In genomic region chr11:25529572-25529971, GRCh38 we compare ENCODE assay signal across 38 cellular contexts.
"Had no signal": no experiment of that assay in that cellular context is flagged by ENCODE, and none has a peak within 500 bp of the region (broad histone marks: within the 10 kb centered on the region; RNA-seq: fewer than 3 reads in every experiment).

No MANE protein-coding gene starts in this region.

- FAIRE-seq: bronchial epithelial cell, TTC549 had no signal

- H3K36me3 ChIP-seq: ascending aorta, cardiac muscle cell had no signal

- H3K4me3 Mint-ChIP-seq: activated CD4-positive, alpha-beta memory T cell treated with anti-CD3 and anti-CD28 coated beads, Interleukin-2, amount 10 ng/mL, durations not matched to agents 7 days and 5 days; activated CD4-positive, alpha-beta T cell treated with anti-CD3 and anti-CD28 coated beads for 36 hours; activated CD4-positive, alpha-beta T cell treated with anti-CD3 and anti-CD28 coated beads, Interleukin-2, amount 10 ng/mL, durations not matched to agents 7 days and 5 days; activated CD8-positive, alpha-beta memory T cell treated with anti-CD3 and anti-CD28 coated beads, Interleukin-2, amount 10 ng/mL, durations not matched to agents 7 days and 5 days; activated CD8-positive, alpha-beta T cell treated with anti-CD3 and anti-CD28 coated beads, Interleukin-2, amount 10 ng/mL, durations not matched to agents 7 days and 5 days; activated naive CD4-positive, alpha-beta T cell treated with anti-CD3 and anti-CD28 coated beads, Interleukin-2, amount 10 ng/mL, durations not matched to agents 7 days and 5 days; activated naive CD4-positive, alpha-beta T cell treated with anti-CD3 and anti-CD28 coated beads, Interleukin-2, amount 50 U/mL, for 24 hours; activated naive CD8-positive, alpha-beta T cell; activated naive CD8-positive, alpha-beta T cell treated with anti-CD3 and anti-CD28 coated beads, Interleukin-2, amount 10 ng/mL, durations not matched to agents 7 days and 5 days; activated naive CD8-positive, alpha-beta T cell treated with anti-CD3 and anti-CD28 coated beads, Interleukin-2, amount 50 U/mL, for 24 hours; activated T-cell treated with anti-CD3 and anti-CD28 coated beads, Interleukin-2, amount 50 U/mL, for 24 hours; brain; central memory CD8-positive, alpha-beta T cell; T-helper 1 cell treated with Interleukin-12 subunit alpha and Interleukin-12 subunit beta and Interleukin-4 antibody, amounts not matched to agents 30 μg/mL and 1 μg/mL, for 36 hours; T-helper 2 cell treated with Interferon-gamma antibody and Interleukin-4, amounts not matched to agents 5 μg/mL and 100 μg/mL, for 36 hours had no signal

- H3K36me3 Mint-ChIP-seq: activated CD8-positive, alpha-beta memory T cell treated with anti-CD3 and anti-CD28 coated beads, Interleukin-2, amount 10 ng/mL, durations not matched to agents 7 days and 5 days; activated naive CD4-positive, alpha-beta T cell treated with anti-CD3 and anti-CD28 coated beads, Interleukin-2, amount 10 ng/mL, durations not matched to agents 7 days and 5 days; activated naive CD4-positive, alpha-beta T cell treated with anti-CD3 and anti-CD28 coated beads, Interleukin-2, amount 50 U/mL, for 24 hours; activated naive CD8-positive, alpha-beta T cell; activated naive CD8-positive, alpha-beta T cell treated with anti-CD3 and anti-CD28 coated beads, Interleukin-2, amount 10 ng/mL, durations not matched to agents 7 days and 5 days; brain had no signal

- DNase-seq: activated CD4-positive, alpha-beta memory T cell treated with anti-CD3 and anti-CD28 coated beads, Interleukin-2, amount 10 ng/mL, durations not matched to agents 7 days and 5 days; activated CD4-positive, alpha-beta T cell treated with anti-CD3 and anti-CD28 coated beads for 1 hour; activated CD4-positive, alpha-beta T cell treated with anti-CD3 and anti-CD28 coated beads for 36 hours; activated CD4-positive, alpha-beta T cell treated with anti-CD3 and anti-CD28 coated beads for 48 hours; activated CD4-positive, alpha-beta T cell treated with anti-CD3 and anti-CD28 coated beads, Interleukin-2, amount 10 ng/mL, durations not matched to agents 7 days and 5 days; activated CD4-positive, alpha-beta T cell treated with anti-CD3 and anti-CD28 coated beads, Interleukin-2, amount 50 U/mL, for 48 hours; activated CD4-positive, CD25-positive, alpha-beta regulatory T cell; activated CD8-positive, alpha-beta memory T cell treated with anti-CD3 and anti-CD28 coated beads for 24 hours; activated CD8-positive, alpha-beta memory T cell treated with anti-CD3 and anti-CD28 coated beads, Interleukin-2, amount 10 ng/mL, durations not matched to agents 7 days and 5 days; activated CD8-positive, alpha-beta memory T cell treated with anti-CD3 and anti-CD28 coated beads, Interleukin-2, amount 50 U/mL, for 48 hours; activated CD8-positive, alpha-beta T cell treated with anti-CD3 and anti-CD28 coated beads, Interleukin-2, amount 10 ng/mL, durations not matched to agents 7 days and 5 days; activated effector memory CD4-positive, alpha-beta T cell treated with Interleukin-2 at 50 U/mL for 16 hours; activated gamma-delta T cell; activated naive CD4-positive, alpha-beta T cell treated with anti-CD3 and anti-CD28 coated beads, Interleukin-2, amount 10 ng/mL, durations not matched to agents 7 days and 5 days; activated naive CD4-positive, alpha-beta T cell treated with Interleukin-2 at 50 U/mL for 16 hours; activated naive CD8-positive, alpha-beta T cell treated with anti-CD3 and anti-CD28 coated beads, Interleukin-2, amount 10 ng/mL, durations not matched to agents 7 days and 5 days; activated naive CD8-positive, alpha-beta T cell treated with anti-CD3 and anti-CD28 coated beads, Interleukin-2, amount 50 U/mL, for 24 hours; activated T-cell treated with anti-CD3 and anti-CD28 coated beads, Interleukin-2, amount 50 U/mL, for 24 hours; activated T-cell treated with anti-CD3 and anti-CD28 coated beads, Interleukin-2, amount 50 U/mL, for 48 hours; amygdala; anterior cingulate cortex; caudate nucleus; cerebellar nuclear complex; T-helper 2 cell; T-helper 9 cell had no signal

- H3K4me1 Mint-ChIP-seq: activated CD4-positive, alpha-beta memory T cell treated with anti-CD3 and anti-CD28 coated beads, Interleukin-2, amount 10 ng/mL, durations not matched to agents 7 days and 5 days; activated CD4-positive, alpha-beta T cell treated with anti-CD3 and anti-CD28 coated beads for 36 hours; activated CD4-positive, alpha-beta T cell treated with anti-CD3 and anti-CD28 coated beads, Interleukin-2, amount 10 ng/mL, durations not matched to agents 7 days and 5 days; activated CD8-positive, alpha-beta memory T cell treated with anti-CD3 and anti-CD28 coated beads, Interleukin-2, amount 10 ng/mL, durations not matched to agents 7 days and 5 days; activated naive CD4-positive, alpha-beta T cell treated with anti-CD3 and anti-CD28 coated beads, Interleukin-2, amount 10 ng/mL, durations not matched to agents 7 days and 5 days; activated naive CD4-positive, alpha-beta T cell treated with anti-CD3 and anti-CD28 coated beads, Interleukin-2, amount 50 U/mL, for 24 hours; activated naive CD8-positive, alpha-beta T cell treated with anti-CD3 and anti-CD28 coated beads, Interleukin-2, amount 10 ng/mL, durations not matched to agents 7 days and 5 days; activated naive CD8-positive, alpha-beta T cell treated with anti-CD3 and anti-CD28 coated beads, Interleukin-2, amount 50 U/mL, for 24 hours; brain; central memory CD8-positive, alpha-beta T cell had no signal

- H3K4me3 ChIP-seq: ascending aorta, cardiac muscle cell had no signal

- H3K27me3 Mint-ChIP-seq: activated CD4-positive, alpha-beta memory T cell treated with anti-CD3 and anti-CD28 coated beads, Interleukin-2, amount 10 ng/mL, durations not matched to agents 7 days and 5 days; activated CD4-positive, alpha-beta T cell treated with anti-CD3 and anti-CD28 coated beads for 36 hours; activated CD4-positive, alpha-beta T cell treated with anti-CD3 and anti-CD28 coated beads, Interleukin-2, amount 10 ng/mL, durations not matched to agents 7 days and 5 days; activated CD8-positive, alpha-beta memory T cell treated with anti-CD3 and anti-CD28 coated beads, Interleukin-2, amount 10 ng/mL, durations not matched to agents 7 days and 5 days; activated naive CD4-positive, alpha-beta T cell treated with anti-CD3 and anti-CD28 coated beads, Interleukin-2, amount 10 ng/mL, durations not matched to agents 7 days and 5 days; activated naive CD4-positive, alpha-beta T cell treated with anti-CD3 and anti-CD28 coated beads, Interleukin-2, amount 50 U/mL, for 24 hours; activated naive CD8-positive, alpha-beta T cell; activated naive CD8-positive, alpha-beta T cell treated with anti-CD3 and anti-CD28 coated beads, Interleukin-2, amount 10 ng/mL, durations not matched to agents 7 days and 5 days; activated naive CD8-positive, alpha-beta T cell treated with anti-CD3 and anti-CD28 coated beads, Interleukin-2, amount 50 U/mL, for 24 hours; activated T-cell treated with anti-CD3 and anti-CD28 coated beads, Interleukin-2, amount 50 U/mL, for 24 hours; central memory CD8-positive, alpha-beta T cell had no signal

- H3K9me3 Mint-ChIP-seq: activated naive CD4-positive, alpha-beta T cell treated with anti-CD3 and anti-CD28 coated beads, Interleukin-2, amount 50 U/mL, for 24 hours; activated naive CD8-positive, alpha-beta T cell treated with anti-CD3 and anti-CD28 coated beads, Interleukin-2, amount 50 U/mL, for 24 hours; central memory CD8-positive, alpha-beta T cell had no signal

- H3K27me3 ChIP-seq: ascending aorta, cardiac muscle cell had no signal

- H3K27ac ChIP-seq: ascending aorta, cardiac muscle cell, VCaP had no signal

- ATAC-seq: activated CD4-positive, alpha-beta T cell treated with anti-CD3 and anti-CD28 coated beads for 36 hours; activated CD4-positive, CD25-positive, alpha-beta regulatory T cell treated with anti-CD3 and anti-CD28 coated beads, Interleukin-2, amount 50 U/mL, for 24 hours; activated CD8-positive, alpha-beta memory T cell treated with anti-CD3 and anti-CD28 coated beads, Interleukin-2, amount 10 ng/mL, durations not matched to agents 7 days and 5 days; activated CD8-positive, alpha-beta T cell treated with anti-CD3 and anti-CD28 coated beads, Interleukin-2, amount 10 ng/mL, durations not matched to agents 7 days and 5 days; activated naive CD8-positive, alpha-beta T cell treated with anti-CD3 and anti-CD28 coated beads, Interleukin-2, amount 50 U/mL, for 24 hours had no signal

- H3K9me3 ChIP-seq: ascending aorta had no signal

- H3K4me1 ChIP-seq: ascending aorta had no signal

- H3K27ac Mint-ChIP-seq: activated CD4-positive, alpha-beta memory T cell treated with anti-CD3 and anti-CD28 coated beads, Interleukin-2, amount 10 ng/mL, durations not matched to agents 7 days and 5 days; activated CD4-positive, alpha-beta T cell treated with anti-CD3 and anti-CD28 coated beads for 36 hours; activated CD4-positive, alpha-beta T cell treated with anti-CD3 and anti-CD28 coated beads, Interleukin-2, amount 10 ng/mL, durations not matched to agents 7 days and 5 days; activated CD8-positive, alpha-beta memory T cell treated with anti-CD3 and anti-CD28 coated beads, Interleukin-2, amount 10 ng/mL, durations not matched to agents 7 days and 5 days; activated CD8-positive, alpha-beta T cell treated with anti-CD3 and anti-CD28 coated beads, Interleukin-2, amount 10 ng/mL, durations not matched to agents 7 days and 5 days; activated naive CD4-positive, alpha-beta T cell treated with anti-CD3 and anti-CD28 coated beads, Interleukin-2, amount 10 ng/mL, durations not matched to agents 7 days and 5 days; activated naive CD4-positive, alpha-beta T cell treated with anti-CD3 and anti-CD28 coated beads, Interleukin-2, amount 50 U/mL, for 24 hours; activated naive CD8-positive, alpha-beta T cell; activated naive CD8-positive, alpha-beta T cell treated with anti-CD3 and anti-CD28 coated beads, Interleukin-2, amount 10 ng/mL, durations not matched to agents 7 days and 5 days; activated naive CD8-positive, alpha-beta T cell treated with anti-CD3 and anti-CD28 coated beads, Interleukin-2, amount 50 U/mL, for 24 hours; activated T-cell treated with anti-CD3 and anti-CD28 coated beads, Interleukin-2, amount 50 U/mL, for 24 hours; activated T-helper 2 cell treated with anti-CD3 and anti-CD28 coated beads, Interferon-gamma antibody, Interleukin-2, Interleukin-4, amounts not matched to agents 10 μg/mL and 5 μg/mL and 100 μg/mL, durations not matched to agents 14 hours and 24 hours and 36 hours; brain; T-helper 1 cell treated with Interleukin-12 subunit alpha and Interleukin-12 subunit beta and Interleukin-4 antibody, amounts not matched to agents 30 μg/mL and 1 μg/mL, for 36 hours; T-helper 2 cell treated with Interferon-gamma antibody and Interleukin-4, amounts not matched to agents 5 μg/mL and 100 μg/mL, for 36 hours had no signal
